ENCODE assay signal across 1 cellular context in the genomic region with DNA sequence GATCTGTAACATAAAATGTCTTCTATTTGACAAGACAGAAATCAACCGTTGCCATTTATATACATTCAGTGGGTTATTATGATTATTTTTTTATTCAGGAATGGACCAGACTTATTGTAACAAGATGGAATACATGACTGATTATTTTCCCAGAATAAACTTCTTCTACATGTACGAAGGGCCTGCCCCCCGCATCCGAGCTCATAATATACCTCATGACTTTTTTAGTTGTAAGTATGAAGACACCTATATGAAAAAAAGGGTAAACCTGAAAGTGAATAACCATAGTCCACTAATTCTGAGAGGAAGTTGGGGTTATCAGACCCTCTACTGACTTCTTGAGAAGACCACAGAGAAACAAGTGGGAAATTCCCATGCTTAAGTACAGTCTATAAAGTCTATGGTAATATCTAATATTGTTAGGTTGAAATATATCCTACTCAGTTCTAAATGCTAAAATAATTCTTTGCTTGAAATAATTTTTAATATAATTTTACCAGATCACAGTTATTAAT.
TF ChIP-seq lines count a peak whose summit lies in the region.

No MANE protein-coding gene starts in this region.

TF ChIP-seq in GM12878, 131 proteins besides CTCF, POLR2A, EP300 and RAD21 (continued from another document and continues in another):
- TF ChIP-seq, protein P1, sequence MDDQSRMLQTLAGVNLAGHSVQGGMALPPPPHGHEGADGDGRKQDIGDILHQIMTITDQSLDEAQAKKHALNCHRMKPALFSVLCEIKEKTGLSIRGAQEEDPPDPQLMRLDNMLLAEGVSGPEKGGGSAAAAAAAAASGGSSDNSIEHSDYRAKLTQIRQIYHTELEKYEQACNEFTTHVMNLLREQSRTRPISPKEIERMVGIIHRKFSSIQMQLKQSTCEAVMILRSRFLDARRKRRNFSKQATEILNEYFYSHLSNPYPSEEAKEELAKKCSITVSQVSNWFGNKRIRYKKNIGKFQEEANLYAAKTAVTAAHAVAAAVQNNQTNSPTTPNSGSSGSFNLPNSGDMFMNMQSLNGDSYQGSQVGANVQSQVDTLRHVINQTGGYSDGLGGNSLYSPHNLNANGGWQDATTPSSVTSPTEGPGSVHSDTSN (IDR thresholded peaks at IDR 0.05; ENCODE audit: insufficient replicate concordance, low read depth, low read length), result no peak
- TF ChIP-seq, protein P2, sequence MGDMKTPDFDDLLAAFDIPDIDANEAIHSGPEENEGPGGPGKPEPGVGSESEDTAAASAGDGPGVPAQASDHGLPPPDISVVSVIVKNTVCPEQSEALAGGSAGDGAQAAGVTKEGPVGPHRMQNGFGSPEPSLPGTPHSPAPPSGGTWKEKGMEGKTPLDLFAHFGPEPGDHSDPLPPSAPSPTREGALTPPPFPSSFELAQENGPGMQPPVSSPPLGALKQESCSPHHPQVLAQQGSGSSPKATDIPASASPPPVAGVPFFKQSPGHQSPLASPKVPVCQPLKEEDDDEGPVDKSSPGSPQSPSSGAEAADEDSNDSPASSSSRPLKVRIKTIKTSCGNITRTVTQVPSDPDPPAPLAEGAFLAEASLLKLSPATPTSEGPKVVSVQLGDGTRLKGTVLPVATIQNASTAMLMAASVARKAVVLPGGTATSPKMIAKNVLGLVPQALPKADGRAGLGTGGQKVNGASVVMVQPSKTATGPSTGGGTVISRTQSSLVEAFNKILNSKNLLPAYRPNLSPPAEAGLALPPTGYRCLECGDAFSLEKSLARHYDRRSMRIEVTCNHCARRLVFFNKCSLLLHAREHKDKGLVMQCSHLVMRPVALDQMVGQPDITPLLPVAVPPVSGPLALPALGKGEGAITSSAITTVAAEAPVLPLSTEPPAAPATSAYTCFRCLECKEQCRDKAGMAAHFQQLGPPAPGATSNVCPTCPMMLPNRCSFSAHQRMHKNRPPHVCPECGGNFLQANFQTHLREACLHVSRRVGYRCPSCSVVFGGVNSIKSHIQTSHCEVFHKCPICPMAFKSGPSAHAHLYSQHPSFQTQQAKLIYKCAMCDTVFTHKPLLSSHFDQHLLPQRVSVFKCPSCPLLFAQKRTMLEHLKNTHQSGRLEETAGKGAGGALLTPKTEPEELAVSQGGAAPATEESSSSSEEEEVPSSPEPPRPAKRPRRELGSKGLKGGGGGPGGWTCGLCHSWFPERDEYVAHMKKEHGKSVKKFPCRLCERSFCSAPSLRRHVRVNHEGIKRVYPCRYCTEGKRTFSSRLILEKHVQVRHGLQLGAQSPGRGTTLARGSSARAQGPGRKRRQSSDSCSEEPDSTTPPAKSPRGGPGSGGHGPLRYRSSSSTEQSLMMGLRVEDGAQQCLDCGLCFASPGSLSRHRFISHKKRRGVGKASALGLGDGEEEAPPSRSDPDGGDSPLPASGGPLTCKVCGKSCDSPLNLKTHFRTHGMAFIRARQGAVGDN (IDR thresholded peaks at IDR 0.05), result no peak
- TF ChIP-seq LARP7 (IDR thresholded peaks at IDR 0.05) (no peak), EZH2 (IDR thresholded peaks at IDR 0.05; ENCODE audit: borderline replicate concordance, control insufficient read depth, low read depth, low read length) (no peak), BRCA1 (IDR thresholded peaks at IDR 0.05; ENCODE audit: low read depth, low read length) (no peak), JUNB (IDR thresholded peaks at IDR 0.05) (peak; percentile 96), CHD1 (IDR thresholded peaks at IDR 0.05; ENCODE audit: low read depth, low read length) (no peak), SREBF1 (IDR thresholded peaks at IDR 0.05; ENCODE audit: low read length) (no peak), SMARCA5 (IDR thresholded peaks at IDR 0.05) (no peak), RAD51 (IDR thresholded peaks at IDR 0.05) (peak; percentile 20; the same call in 1 of the 2 replicates), ZNF24 (IDR thresholded peaks at IDR 0.05) (no peak), ZZZ3 (IDR thresholded peaks at IDR 0.05; ENCODE audit: control insufficient read depth, insufficient read length, low read depth) (no peak), ETV6 (conservative IDR thresholded peaks at IDR 0.05 in 1 of 2, IDR thresholded peaks at IDR 0.05 in 1 of 2; ENCODE audit: borderline replicate concordance in 1 of 2, low read depth in 1 of 2) (peak in 1 of 2 experiments; percentile 83; a peak in 1 of 4 replicates), RFX5 (IDR thresholded peaks at IDR 0.05; ENCODE audit: low read depth, low read length) (no peak), MTA3 (IDR thresholded peaks at IDR 0.05; ENCODE audit: borderline replicate concordance, low read length) (peak; percentile 92), MYB (IDR thresholded peaks at IDR 0.05; ENCODE audit: borderline replicate concordance, low read depth, low read length) (no peak), ESRRA (IDR thresholded peaks at IDR 0.05; ENCODE audit: low read length) (no peak), POU2F2 (IDR thresholded peaks at IDR 0.05; ENCODE audit: borderline replicate concordance, low read depth, low read length) (peak; percentile 47; the same call in 1 of the 3 replicates), GATAD2B (conservative IDR thresholded peaks at IDR 0.05; ENCODE audit: low read depth) (0 out of 2 replicates have a peak, but pooled peaks have one; percentile 33), RCOR1 (conservative IDR thresholded peaks at IDR 0.05; ENCODE audit: low read depth, low read length) (0 out of 2 replicates have a peak, but pooled peaks have one; percentile 28), CREM (IDR thresholded peaks at IDR 0.05; ENCODE audit: low read depth) (peak; percentile 62), PAX5 (IDR thresholded peaks at IDR 0.05; ENCODE audit: borderline replicate concordance, low read depth, low read length) (peak; percentile 84), PML (IDR thresholded peaks at IDR 0.05; ENCODE audit: low read length) (peak; percentile 66; the same call in 1 of the 2 replicates), ZNF274 (IDR thresholded peaks at IDR 0.05; ENCODE audit: insufficient read depth, insufficient read length) (no peak), CEBPB (IDR thresholded peaks at IDR 0.05; ENCODE audit: borderline replicate concordance in 1 of 2, low read depth in 2 of 2, low read length in 2 of 2) (peak in 1 of 2 experiments; percentile 71; a peak in 1 of 4 replicates), CBFB (IDR thresholded peaks at IDR 0.05; ENCODE audit: low read depth) (peak; percentile 84), ATF7 (IDR thresholded peaks at IDR 0.05; ENCODE audit: low read depth) (peak; percentile 27; the same call in 1 of the 2 replicates), NFYA (IDR thresholded peaks at IDR 0.05; ENCODE audit: borderline replicate concordance, low read depth, low read length) (no peak), NFXL1 (IDR thresholded peaks at IDR 0.05; ENCODE audit: borderline replicate concordance) (no peak), RUNX3 (IDR thresholded peaks at IDR 0.05; ENCODE audit: low read length) (peak; percentile 100), TBL1XR1 (IDR thresholded peaks at IDR 0.05; ENCODE audit: low read depth, low read length) (peak; percentile 92), STAT3 (IDR thresholded peaks at IDR 0.05; ENCODE audit: low read depth, low read length) (no peak), YBX1 (IDR thresholded peaks at IDR 0.05) (no peak), EED (IDR thresholded peaks at IDR 0.05; ENCODE audit: low read depth) (0 out of 2 replicates have a peak, but pooled peaks have one; percentile 38), ZNF384 (IDR thresholded peaks at IDR 0.05; ENCODE audit: borderline replicate concordance, low read depth, low read length) (no peak), MYC (IDR thresholded peaks at IDR 0.05; ENCODE audit: insufficient read depth, insufficient read length, insufficient replicate concordance, low read length, severe bottlenecking) (no peak), YY1 (IDR thresholded peaks at IDR 0.05; ENCODE audit: low read depth, low read length) (no peak), NR2C1 (IDR thresholded peaks at IDR 0.05) (no peak), FOS (IDR thresholded peaks at IDR 0.05; ENCODE audit: borderline replicate concordance, extremely low read depth, insufficient read length) (no peak), SIX5 (IDR thresholded peaks at IDR 0.05; ENCODE audit: low read depth, low read length, severe bottlenecking) (no peak), CHD4 (IDR thresholded peaks at IDR 0.05) (no peak), KAT2A (conservative IDR thresholded peaks at IDR 0.05; ENCODE audit: control insufficient read depth, low read depth, low read length) (no peak), NRF1 (conservative IDR thresholded peaks at IDR 0.05; ENCODE audit: low read depth, low read length) (no peak), BCL11A (IDR thresholded peaks at IDR 0.05; ENCODE audit: low read depth, low read length) (peak; percentile 78)
- TF ChIP-seq, protein P3, sequence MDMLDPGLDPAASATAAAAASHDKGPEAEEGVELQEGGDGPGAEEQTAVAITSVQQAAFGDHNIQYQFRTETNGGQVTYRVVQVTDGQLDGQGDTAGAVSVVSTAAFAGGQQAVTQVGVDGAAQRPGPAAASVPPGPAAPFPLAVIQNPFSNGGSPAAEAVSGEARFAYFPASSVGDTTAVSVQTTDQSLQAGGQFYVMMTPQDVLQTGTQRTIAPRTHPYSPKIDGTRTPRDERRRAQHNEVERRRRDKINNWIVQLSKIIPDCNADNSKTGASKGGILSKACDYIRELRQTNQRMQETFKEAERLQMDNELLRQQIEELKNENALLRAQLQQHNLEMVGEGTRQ (IDR thresholded peaks at IDR 0.05; ENCODE audit: borderline replicate concordance, low read depth, low read length), result no peak
- TF ChIP-seq, protein P4, sequence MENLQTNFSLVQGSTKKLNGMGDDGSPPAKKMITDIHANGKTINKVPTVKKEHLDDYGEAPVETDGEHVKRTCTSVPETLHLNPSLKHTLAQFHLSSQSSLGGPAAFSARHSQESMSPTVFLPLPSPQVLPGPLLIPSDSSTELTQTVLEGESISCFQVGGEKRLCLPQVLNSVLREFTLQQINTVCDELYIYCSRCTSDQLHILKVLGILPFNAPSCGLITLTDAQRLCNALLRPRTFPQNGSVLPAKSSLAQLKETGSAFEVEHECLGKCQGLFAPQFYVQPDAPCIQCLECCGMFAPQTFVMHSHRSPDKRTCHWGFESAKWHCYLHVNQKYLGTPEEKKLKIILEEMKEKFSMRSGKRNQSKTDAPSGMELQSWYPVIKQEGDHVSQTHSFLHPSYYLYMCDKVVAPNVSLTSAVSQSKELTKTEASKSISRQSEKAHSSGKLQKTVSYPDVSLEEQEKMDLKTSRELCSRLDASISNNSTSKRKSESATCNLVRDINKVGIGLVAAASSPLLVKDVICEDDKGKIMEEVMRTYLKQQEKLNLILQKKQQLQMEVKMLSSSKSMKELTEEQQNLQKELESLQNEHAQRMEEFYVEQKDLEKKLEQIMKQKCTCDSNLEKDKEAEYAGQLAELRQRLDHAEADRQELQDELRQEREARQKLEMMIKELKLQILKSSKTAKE (IDR thresholded peaks at IDR 0.05; ENCODE audit: low read depth, poor library complexity, severe bottlenecking), result peak; percentile 67
- TF ChIP-seq, protein P5, sequence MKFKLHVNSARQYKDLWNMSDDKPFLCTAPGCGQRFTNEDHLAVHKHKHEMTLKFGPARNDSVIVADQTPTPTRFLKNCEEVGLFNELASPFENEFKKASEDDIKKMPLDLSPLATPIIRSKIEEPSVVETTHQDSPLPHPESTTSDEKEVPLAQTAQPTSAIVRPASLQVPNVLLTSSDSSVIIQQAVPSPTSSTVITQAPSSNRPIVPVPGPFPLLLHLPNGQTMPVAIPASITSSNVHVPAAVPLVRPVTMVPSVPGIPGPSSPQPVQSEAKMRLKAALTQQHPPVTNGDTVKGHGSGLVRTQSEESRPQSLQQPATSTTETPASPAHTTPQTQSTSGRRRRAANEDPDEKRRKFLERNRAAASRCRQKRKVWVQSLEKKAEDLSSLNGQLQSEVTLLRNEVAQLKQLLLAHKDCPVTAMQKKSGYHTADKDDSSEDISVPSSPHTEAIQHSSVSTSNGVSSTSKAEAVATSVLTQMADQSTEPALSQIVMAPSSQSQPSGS (IDR thresholded peaks at IDR 0.05; ENCODE audit: low read length), result peak; percentile 93
- TF ChIP-seq, protein P6, sequence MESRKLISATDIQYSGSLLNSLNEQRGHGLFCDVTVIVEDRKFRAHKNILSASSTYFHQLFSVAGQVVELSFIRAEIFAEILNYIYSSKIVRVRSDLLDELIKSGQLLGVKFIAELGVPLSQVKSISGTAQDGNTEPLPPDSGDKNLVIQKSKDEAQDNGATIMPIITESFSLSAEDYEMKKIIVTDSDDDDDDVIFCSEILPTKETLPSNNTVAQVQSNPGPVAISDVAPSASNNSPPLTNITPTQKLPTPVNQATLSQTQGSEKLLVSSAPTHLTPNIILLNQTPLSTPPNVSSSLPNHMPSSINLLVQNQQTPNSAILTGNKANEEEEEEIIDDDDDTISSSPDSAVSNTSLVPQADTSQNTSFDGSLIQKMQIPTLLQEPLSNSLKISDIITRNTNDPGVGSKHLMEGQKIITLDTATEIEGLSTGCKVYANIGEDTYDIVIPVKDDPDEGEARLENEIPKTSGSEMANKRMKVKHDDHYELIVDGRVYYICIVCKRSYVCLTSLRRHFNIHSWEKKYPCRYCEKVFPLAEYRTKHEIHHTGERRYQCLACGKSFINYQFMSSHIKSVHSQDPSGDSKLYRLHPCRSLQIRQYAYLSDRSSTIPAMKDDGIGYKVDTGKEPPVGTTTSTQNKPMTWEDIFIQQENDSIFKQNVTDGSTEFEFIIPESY (IDR thresholded peaks at IDR 0.05), result no peak
- TF ChIP-seq, protein P7, sequence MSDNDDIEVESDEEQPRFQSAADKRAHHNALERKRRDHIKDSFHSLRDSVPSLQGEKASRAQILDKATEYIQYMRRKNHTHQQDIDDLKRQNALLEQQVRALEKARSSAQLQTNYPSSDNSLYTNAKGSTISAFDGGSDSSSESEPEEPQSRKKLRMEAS (IDR thresholded peaks at IDR 0.05; ENCODE audit: low read depth, low read length), result no peak
- TF ChIP-seq, protein P8, sequence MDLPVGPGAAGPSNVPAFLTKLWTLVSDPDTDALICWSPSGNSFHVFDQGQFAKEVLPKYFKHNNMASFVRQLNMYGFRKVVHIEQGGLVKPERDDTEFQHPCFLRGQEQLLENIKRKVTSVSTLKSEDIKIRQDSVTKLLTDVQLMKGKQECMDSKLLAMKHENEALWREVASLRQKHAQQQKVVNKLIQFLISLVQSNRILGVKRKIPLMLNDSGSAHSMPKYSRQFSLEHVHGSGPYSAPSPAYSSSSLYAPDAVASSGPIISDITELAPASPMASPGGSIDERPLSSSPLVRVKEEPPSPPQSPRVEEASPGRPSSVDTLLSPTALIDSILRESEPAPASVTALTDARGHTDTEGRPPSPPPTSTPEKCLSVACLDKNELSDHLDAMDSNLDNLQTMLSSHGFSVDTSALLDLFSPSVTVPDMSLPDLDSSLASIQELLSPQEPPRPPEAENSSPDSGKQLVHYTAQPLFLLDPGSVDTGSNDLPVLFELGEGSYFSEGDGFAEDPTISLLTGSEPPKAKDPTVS (IDR thresholded peaks at IDR 0.05; ENCODE audit: low read depth, low read length), result no peak
- TF ChIP-seq, protein P9, sequence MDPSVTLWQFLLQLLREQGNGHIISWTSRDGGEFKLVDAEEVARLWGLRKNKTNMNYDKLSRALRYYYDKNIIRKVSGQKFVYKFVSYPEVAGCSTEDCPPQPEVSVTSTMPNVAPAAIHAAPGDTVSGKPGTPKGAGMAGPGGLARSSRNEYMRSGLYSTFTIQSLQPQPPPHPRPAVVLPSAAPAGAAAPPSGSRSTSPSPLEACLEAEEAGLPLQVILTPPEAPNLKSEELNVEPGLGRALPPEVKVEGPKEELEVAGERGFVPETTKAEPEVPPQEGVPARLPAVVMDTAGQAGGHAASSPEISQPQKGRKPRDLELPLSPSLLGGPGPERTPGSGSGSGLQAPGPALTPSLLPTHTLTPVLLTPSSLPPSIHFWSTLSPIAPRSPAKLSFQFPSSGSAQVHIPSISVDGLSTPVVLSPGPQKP (IDR thresholded peaks at IDR 0.05; ENCODE audit: low read depth, low read length), result no peak
